ENCODE assay signal across 21 cellular contexts in genomic region chr7:13188236-13188635, GRCh38.
"Had no signal": no experiment of that assay in that cellular context is flagged by ENCODE, and none has a peak within 500 bp of the region (broad histone marks: within the 10 kb centered on the region; RNA-seq: fewer than 3 reads in every experiment).

No MANE protein-coding gene starts in this region.

- H3K27ac ChIP-seq: foreskin keratinocyte, heart left ventricle, neutrophil, psoas muscle, right lobe of liver, suprapubic skin, thyroid gland had no signal

- H3K27me3 ChIP-seq: foreskin keratinocyte, heart left ventricle, neutrophil, right lobe of liver, suprapubic skin, thyroid gland had no signal

- H3K27ac Mint-ChIP-seq: endodermal cell; naive B cell; stimulated activated effector memory CD8-positive, alpha-beta T cell treated with anti-CD3 and anti-CD28 coated beads, Interleukin-12 subunit alpha, Interleukin-12 subunit beta, amount 100 ng/mL, for 72 hours; type B pancreatic cell had no signal

- H3K4me1 ChIP-seq: foreskin keratinocyte, heart left ventricle, psoas muscle, right lobe of liver, thyroid gland had no signal

- H3K27me3 Mint-ChIP-seq: type B pancreatic cell had no signal

- H3K9me3 ChIP-seq: heart left ventricle, neutrophil, psoas muscle, right lobe of liver, suprapubic skin, thyroid gland had no signal

- H3K36me3 ChIP-seq: heart left ventricle, neutrophil, right lobe of liver, suprapubic skin, thyroid gland had no signal

- H3K4me1 Mint-ChIP-seq: naive B cell; stimulated activated effector memory CD8-positive, alpha-beta T cell treated with anti-CD3 and anti-CD28 coated beads, Interleukin-12 subunit alpha, Interleukin-12 subunit beta, amount 100 ng/mL, for 72 hours had no signal

- DNase-seq: effector CD4-positive, alpha-beta T cell; endodermal cell; erythroblast; foreskin keratinocyte; heart left ventricle; hypothalamus; kidney glomerular epithelial cell; mesendoderm; naive B cell; psoas muscle; retina; right lobe of liver; stimulated activated CD4-positive, alpha-beta T cell treated with anti-CD3 and anti-CD28 coated beads, Interleukin-4, amount 100 ng/mL, for 1 hour; stimulated activated CD8-positive, alpha-beta memory T cell treated with anti-CD3 and anti-CD28 coated beads, Interleukin-4, amount 100 ng/mL, for 48 hours; stimulated activated naive CD8-positive, alpha-beta T cell treated with anti-CD3 and anti-CD28 coated beads, Interleukin-15, Interleukin-2, amounts not matched to agents 100 U/mL and 50 U/mL, for 24 hours; thyroid gland had no signal

- H3K9me3 Mint-ChIP-seq: endodermal cell; nephron; stimulated activated effector memory CD8-positive, alpha-beta T cell treated with anti-CD3 and anti-CD28 coated beads, Interleukin-12 subunit alpha, Interleukin-12 subunit beta, amount 100 ng/mL, for 72 hours; type B pancreatic cell had no signal

- H3K4me3 ChIP-seq: heart left ventricle, psoas muscle, right lobe of liver, suprapubic skin, thyroid gland had no signal

- H3K36me3 Mint-ChIP-seq: naive B cell; stimulated activated effector memory CD8-positive, alpha-beta T cell treated with anti-CD3 and anti-CD28 coated beads, Interleukin-12 subunit alpha, Interleukin-12 subunit beta, amount 100 ng/mL, for 72 hours; type B pancreatic cell had no signal

- H3K4me3 Mint-ChIP-seq: endodermal cell; naive B cell; nephron; stimulated activated effector memory CD8-positive, alpha-beta T cell treated with anti-CD3 and anti-CD28 coated beads, Interleukin-12 subunit alpha, Interleukin-12 subunit beta, amount 100 ng/mL, for 72 hours; type B pancreatic cell had no signal
